Comparison of ENCODE assay signal across 11 cellular contexts in genomic region chr6:105458552-105458951, GRCh38. TPM values are rescaled to one million over a fixed set of nuclear protein-coding genes. Genes with fewer than 3 reads are reported as not detected.
DNase-seq lines count a peak whose midpoint lies in the region; ATAC-seq and TF ChIP-seq lines count a peak whose summit lies in the region.
"Had no signal": no experiment of that assay in that cellular context is flagged by ENCODE, and none has a peak within 500 bp of the region (broad histone marks: within the 10 kb centered on the region; RNA-seq: fewer than 3 reads in every experiment).

No MANE protein-coding gene starts in this region.

- no peaks in the 10 kb centered on the region for H3K9me3 ChIP-seq in lower lobe of right lung
- H3K9me3 ChIP-seq: neutrophil had no signal

- no peak overlapping the region for H3K4me3 ChIP-seq in lower lobe of right lung

- H3K27me3 Mint-ChIP-seq in activated naive CD4-positive, alpha-beta T cell treated with anti-CD3 and anti-CD28 coated beads, Interleukin-2, amount 10 ng/mL, durations not matched to agents 7 days and 5 days: peaks cover 17% of the 10 kb centered on the region
- no peaks in the 10 kb centered on the region for H3K27me3 Mint-ChIP-seq in activated CD8-positive, alpha-beta T cell treated with anti-CD3 and anti-CD28 coated beads for 36 hours

- peak overlapping the region; percentile 28 for H3K27ac Mint-ChIP-seq in activated naive CD4-positive, alpha-beta T cell treated with anti-CD3 and anti-CD28 coated beads, Interleukin-2, amount 10 ng/mL, durations not matched to agents 7 days and 5 days
- H3K27ac Mint-ChIP-seq in activated CD8-positive, alpha-beta T cell treated with anti-CD3 and anti-CD28 coated beads for 36 hours: peak overlapping the region; percentile 89

- H3K4me1 Mint-ChIP-seq in activated naive CD4-positive, alpha-beta T cell treated with anti-CD3 and anti-CD28 coated beads, Interleukin-2, amount 10 ng/mL, durations not matched to agents 7 days and 5 days: peaks cover under 1% of the 10 kb centered on the region
- peaks cover 39% of the 10 kb centered on the region for H3K4me1 Mint-ChIP-seq in activated CD8-positive, alpha-beta T cell treated with anti-CD3 and anti-CD28 coated beads for 36 hours (ENCODE audit: low read depth)

- H3K27ac ChIP-seq in lower lobe of right lung: no peak overlapping the region
- H3K27ac ChIP-seq: neutrophil had no signal

- H3K9me3 Mint-ChIP-seq in activated naive CD4-positive, alpha-beta T cell treated with anti-CD3 and anti-CD28 coated beads, Interleukin-2, amount 10 ng/mL, durations not matched to agents 7 days and 5 days: no peaks in the 10 kb centered on the region
- no peaks in the 10 kb centered on the region for H3K9me3 Mint-ChIP-seq in activated CD8-positive, alpha-beta T cell treated with anti-CD3 and anti-CD28 coated beads for 36 hours

- no peak for DNase-seq in activated naive CD4-positive, alpha-beta T cell treated with anti-CD3 and anti-CD28 coated beads, Interleukin-2, amount 10 ng/mL, durations not matched to agents 7 days and 5 days
- no peak for DNase-seq in activated naive CD4-positive, alpha-beta T cell (lab: John Stamatoyannopoulos, UW)
- no peak for DNase-seq in activated CD8-positive, alpha-beta T cell treated with anti-CD3 and anti-CD28 coated beads for 36 hours
- DNase-seq in lower lobe of right lung (no peak), NCI-H2171 treated with DMSO at 0.1 percent for 48 hours (lab: John Stamatoyannopoulos, UW) (no peak)
- DNase-seq: MM.1S had no signal

- ATAC-seq in HG02884 (IDR thresholded peaks at IDR 0.05; ENCODE audit: unreplicated experiment): peak; percentile 43
- ATAC-seq in activated CD8-positive, alpha-beta T cell treated with anti-CD3 and anti-CD28 coated beads for 36 hours: peak; percentile 52
- no peak for ATAC-seq in GM18861 (IDR thresholded peaks at IDR 0.05; ENCODE audit: unreplicated experiment)
- ATAC-seq in HG03139 (IDR thresholded peaks at IDR 0.05; ENCODE audit: unreplicated experiment): no peak
- ATAC-seq in lower lobe of right lung: no peak
- ATAC-seq: HCT116 had no signal

- POLR2A ChIA-PET in activated CD8-positive, alpha-beta T cell treated with anti-CD3 and anti-CD28 coated beads for 36 hours (lab: Charles Lee): interaction anchor here (0.7 to 1.1 kb wide), 2 partner anchors 31 to 188 kb away, joined by 3 to 5 read pairs; no protein-coding TSS in a partner anchor

- intact Hi-C loops in activated CD8-positive, alpha-beta T cell treated with anti-CD3 and anti-CD28 coated beads for 36 hours (cut with micrococcal nuclease): no loop called here
- intact Hi-C loops in lower lobe of right lung (cut with DNase I): no loop called here

- no peak for TF ChIP-seq CTCF in activated CD8-positive, alpha-beta T cell treated with anti-CD3 and anti-CD28 coated beads for 36 hours (IDR thresholded peaks at IDR 0.05)
- no peak for TF ChIP-seq CTCF in lower lobe of right lung (IDR thresholded peaks at IDR 0.05)

- no peak overlapping the region for H3K4me3 Mint-ChIP-seq in activated naive CD4-positive, alpha-beta T cell treated with anti-CD3 and anti-CD28 coated beads, Interleukin-2, amount 10 ng/mL, durations not matched to agents 7 days and 5 days
- H3K4me3 Mint-ChIP-seq in activated CD8-positive, alpha-beta T cell treated with anti-CD3 and anti-CD28 coated beads for 36 hours: peak overlapping the region; percentile 56

- no peaks in the 10 kb centered on the region for H3K4me1 ChIP-seq in lower lobe of right lung

- CTCF ChIA-PET in activated naive CD4-positive, alpha-beta T cell treated with anti-CD3 and anti-CD28 coated beads, Interleukin-2, amount 10 ng/mL, durations not matched to agents 7 days and 5 days (lab: Charles Lee): no interaction called here
- CTCF ChIA-PET in activated CD8-positive, alpha-beta T cell treated with anti-CD3 and anti-CD28 coated beads for 36 hours (lab: Charles Lee): interaction anchor here (1.0 to 1.4 kb wide), 4 partner anchors 10 to 27 kb away, joined by 3 to 5 read pairs (median 3); no protein-coding TSS in a partner anchor

- H3K36me3 Mint-ChIP-seq in activated naive CD4-positive, alpha-beta T cell treated with anti-CD3 and anti-CD28 coated beads, Interleukin-2, amount 10 ng/mL, durations not matched to agents 7 days and 5 days: no peaks in the 10 kb centered on the region
- H3K36me3 Mint-ChIP-seq in activated CD8-positive, alpha-beta T cell treated with anti-CD3 and anti-CD28 coated beads for 36 hours (ENCODE audit: low read depth): peaks cover 4% of the 10 kb centered on the region

- H3K36me3 ChIP-seq in lower lobe of right lung: no peaks in the 10 kb centered on the region
- H3K36me3 ChIP-seq: neutrophil had no signal

- H3K27me3 ChIP-seq in lower lobe of right lung (ENCODE audit: low read depth): no peaks in the 10 kb centered on the region
- H3K27me3 ChIP-seq: neutrophil had no signal

RNA-seq across cellular contexts. Expression of gene PREP, which starts 55.7 kb away (rescaled TPM):
- total RNA-seq in activated CD8-positive, alpha-beta T cell treated with anti-CD3 and anti-CD28 coated beads for 36 hours: 10 to 100 TPM; 46.4 to 46.9 TPM
- 30.0 TPM for total RNA-seq in lower lobe of right lung

Comparison
In these comparisons a context has a peak if more than half of its experiments do, and no peak if none do; other contexts are left out.
1. ATAC-seq: peak in HG02884 (single experiment) and activated CD8-positive, alpha-beta T cell treated with anti-CD3 and anti-CD28 coated beads for 36 hours (single experiment); none in GM18861 (single experiment), HG03139 (single experiment) and lower lobe of right lung (0 of 2).